In the genomic region with DNA sequence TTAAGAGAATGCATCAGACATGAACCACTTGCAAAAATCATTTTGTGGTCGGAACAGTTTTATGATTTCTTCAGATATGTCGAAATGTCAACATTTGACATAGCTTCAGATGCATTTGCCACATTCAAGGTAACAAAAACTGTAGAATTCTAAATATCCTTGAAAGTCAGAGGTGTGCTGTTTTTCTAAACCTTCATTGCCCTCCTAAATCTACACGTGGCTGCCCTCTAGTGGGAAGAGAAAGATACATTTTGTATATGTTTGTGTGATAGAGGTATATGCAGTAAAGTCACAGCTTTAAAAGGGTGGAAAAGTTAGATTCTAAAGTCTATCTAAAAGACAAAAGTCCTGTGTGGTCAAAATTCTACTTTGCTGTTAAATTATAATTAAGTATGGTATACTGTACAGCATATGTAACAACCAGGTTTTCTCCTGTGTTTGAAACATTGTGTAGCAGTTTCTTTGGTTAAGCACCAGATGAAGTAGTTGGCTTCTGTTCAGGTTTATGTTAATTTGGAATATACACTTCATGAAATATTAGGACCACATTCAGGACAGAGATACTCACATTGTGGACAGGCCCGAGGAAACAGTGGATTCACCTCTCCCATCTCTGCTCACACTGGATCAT, we compare ENCODE assay signal across 8 cellular contexts.
DNase-seq lines count a peak whose midpoint lies in the region; ATAC-seq and TF ChIP-seq lines count a peak whose summit lies in the region.

No MANE protein-coding gene starts in this region.

- H3K9me3 Mint-ChIP-seq in activated CD4-positive, alpha-beta memory T cell treated with anti-CD3 and anti-CD28 coated beads for 36 hours: no peaks in the 10 kb centered on the region

- peaks cover 56% of the 10 kb centered on the region for H3K36me3 Mint-ChIP-seq in activated CD4-positive, alpha-beta memory T cell treated with anti-CD3 and anti-CD28 coated beads for 36 hours

- DNase-seq in BJ (ENCODE audit: low read depth): no peak
- DNase-seq in NCI-H345 treated with DMSO at 0.1 percent for 48 hours (lab: John Stamatoyannopoulos, UW; ENCODE audit: unreplicated experiment): peak; percentile 14
- peak; percentile 36 for DNase-seq in activated CD4-positive, alpha-beta memory T cell treated with anti-CD3 and anti-CD28 coated beads for 36 hours
- DNase-seq in foreskin keratinocyte: no peak
- DNase-seq in gastrocnemius medialis: no peak
- DNase-seq in MG63: no peak
- DNase-seq in activated CD4-positive, CD25-positive, alpha-beta regulatory T cell treated with anti-CD3 and anti-CD28 coated beads, Interleukin-2, amount 50 U/mL, for 72 hours: no peak

- H3K27me3 Mint-ChIP-seq in activated CD4-positive, alpha-beta memory T cell treated with anti-CD3 and anti-CD28 coated beads for 36 hours: no peaks in the 10 kb centered on the region

- no peak for TF ChIP-seq POLR2A in gastrocnemius medialis (IDR thresholded peaks at IDR 0.05)

- H3K4me3 ChIP-seq in BJ (ENCODE audit: low read depth, low read length) (no peak overlapping the region), GM12875 (ENCODE audit: low read depth, low read length) (no peak overlapping the region), gastrocnemius medialis (no peak overlapping the region), MG63 (no peak overlapping the region)

- TF ChIP-seq CTCF in BJ (IDR thresholded peaks at IDR 0.05; ENCODE audit: insufficient read depth, low read depth, low read length) (peak; percentile 62), GM12875 (IDR thresholded peaks at IDR 0.05; ENCODE audit: borderline replicate concordance, insufficient read depth, low read depth, low read length) (peak; percentile 42; the same call in 1 of the 2 replicates), foreskin keratinocyte (conservative IDR thresholded peaks at IDR 0.05) (peak; percentile 73), gastrocnemius medialis (IDR thresholded peaks at IDR 0.05 in 4 of 5, conservative IDR thresholded peaks at IDR 0.05 in 1 of 5) (peak; percentile 38 to 76 (median 65))

- POLR2A ChIA-PET in BJ (lab: Charles Lee): interaction anchor here (0.6 kb wide), 1 partner anchor 828 kb away, joined by 3 read pairs; no protein-coding TSS in a partner anchor
- POLR2A ChIA-PET in activated CD4-positive, alpha-beta memory T cell treated with anti-CD3 and anti-CD28 coated beads for 36 hours (lab: Charles Lee): interaction anchor here (1.0 to 1.9 kb wide), 3 partner anchors 26 to 141 kb away, joined by 3 to 9 read pairs (median 4); a partner anchor contains a TSS

- ATAC-seq in foreskin keratinocyte (no peak), gastrocnemius medialis (peak in 1 of 2 donors; percentile 27)

- no peak overlapping the region for H3K27ac ChIP-seq in foreskin keratinocyte
- peak overlapping the region in 3 of 4 donors; percentile 67 to 79 (median 68) for H3K27ac ChIP-seq in gastrocnemius medialis

- in situ Hi-C loops in gastrocnemius medialis (cut with MboI; ENCODE audit: low sequenced_read_pairs in 4 of 4): loop anchor here in 1 of 4 donors (10.0 kb wide), 1 partner anchor 84 kb away; a partner anchor contains a TSS

- intact Hi-C loops in activated CD4-positive, alpha-beta memory T cell treated with anti-CD3 and anti-CD28 coated beads for 36 hours (cut with micrococcal nuclease): loop anchor here (5.0 to 10.0 kb wide), 5 partner anchors 157 to 792 kb away; a partner anchor contains a TSS
- intact Hi-C loops in gastrocnemius medialis (cut with DNase I; ENCODE audit: low total_unique reads): loop anchor here (1.0 to 10.0 kb wide), 3 partner anchors 87 to 384 kb away; a partner anchor contains a TSS

- no peak overlapping the region for H3K4me3 Mint-ChIP-seq in activated CD4-positive, alpha-beta memory T cell treated with anti-CD3 and anti-CD28 coated beads for 36 hours

- CTCF ChIA-PET in BJ (lab: Yijun Ruan, JAX): interaction anchor here (0.8 to 3.0 kb wide), 33 partner anchors 8 to 392 kb away, joined by 3 to 26 read pairs (median 4); a partner anchor contains a TSS
- CTCF ChIA-PET in activated CD4-positive, alpha-beta memory T cell treated with anti-CD3 and anti-CD28 coated beads for 36 hours (lab: Charles Lee): interaction anchor here (0.5 to 3.6 kb wide), 48 partner anchors 10 to 790 kb away, joined by 3 to 76 read pairs (median 4); a partner anchor contains a TSS

- H3K27me3 ChIP-seq in BJ (ENCODE audit: control insufficient read depth, insufficient read depth, low read length): no peaks in the 10 kb centered on the region
- H3K27me3 ChIP-seq in foreskin keratinocyte: no peaks in the 10 kb centered on the region
- no peaks in the 10 kb centered on the region for H3K27me3 ChIP-seq in gastrocnemius medialis
- H3K27me3 ChIP-seq in MG63: no peaks in the 10 kb centered on the region

- no peaks in the 10 kb centered on the region for H3K9me3 ChIP-seq in gastrocnemius medialis
- no peaks in the 10 kb centered on the region for H3K9me3 ChIP-seq in MG63

- H3K4me1 ChIP-seq in foreskin keratinocyte (peaks cover 20% of the 10 kb centered on the region), gastrocnemius medialis (peaks cover 41 to 52% of the 10 kb centered on the region in 2 donors)

- peaks cover 8% of the 10 kb centered on the region for H3K36me3 ChIP-seq in BJ (ENCODE audit: control insufficient read depth, insufficient read depth, low read length)
- peaks cover 0 to 34% of the 10 kb centered on the region in 2 donors for H3K36me3 ChIP-seq in gastrocnemius medialis
- peaks cover 63% of the 10 kb centered on the region for H3K36me3 ChIP-seq in MG63

- peak overlapping the region; percentile 64 for H3K27ac Mint-ChIP-seq in activated CD4-positive, alpha-beta memory T cell treated with anti-CD3 and anti-CD28 coated beads for 36 hours

- peaks cover 16% of the 10 kb centered on the region for H3K4me1 Mint-ChIP-seq in activated CD4-positive, alpha-beta memory T cell treated with anti-CD3 and anti-CD28 coated beads for 36 hours (ENCODE audit: low read depth)

Comparison
In these comparisons a context has a peak if more than half of its experiments do, and no peak if none do; other contexts are left out.
1. DNase-seq: peak in NCI-H345 treated with DMSO at 0.1 percent for 48 hours (single experiment) and activated CD4-positive, alpha-beta memory T cell treated with anti-CD3 and anti-CD28 coated beads for 36 hours (single experiment); none in BJ (single experiment), foreskin keratinocyte (0 of 2), gastrocnemius medialis (0 of 2), MG63 (single experiment) and activated CD4-positive, CD25-positive, alpha-beta regulatory T cell treated with anti-CD3 and anti-CD28 coated beads, Interleukin-2, amount 50 U/mL, for 72 hours (single experiment).
2. Peak in every context shown above with its lines, with median percentiles within 50 percentile points of each other: CTCF ChIP-seq.